17 cellular contexts compared by ENCODE assay signal in genomic region chr2:239002591-239002959, GRCh38.
A peak's percentile ranks its signal among the peaks of the same experiment; 100 is the strongest.
DNase-seq lines count a peak whose midpoint lies in the region; ATAC-seq, FAIRE-seq and TF ChIP-seq lines count a peak whose summit lies in the region.
"Had no signal": no experiment of that assay in that cellular context is flagged by ENCODE, and none has a peak within 500 bp of the region (broad histone marks: within the 10 kb centered on the region; RNA-seq: fewer than 3 reads in every experiment).

No MANE protein-coding gene starts in this region.

- H3K36me3 ChIP-seq in H7 (replicated peaks; ENCODE audit: control insufficient read depth, insufficient read depth, low read length) = no peaks in the 10 kb centered on the region
- no peaks in the 10 kb centered on the region for H3K36me3 ChIP-seq in brain microvascular endothelial cell (replicated peaks)
- H3K36me3 ChIP-seq in kidney (ENCODE audit: control insufficient read depth in 1 of 2, insufficient read depth in 2 of 2, low read length in 2 of 2) = no peaks in the 10 kb centered on the region
- H3K36me3 ChIP-seq in suprapubic skin = no peaks in the 10 kb centered on the region

- H3K9me3 ChIP-seq in kidney (ENCODE audit: control insufficient read depth in 1 of 2, low read length in 2 of 2) (peaks cover 0 to 3% of the 10 kb centered on the region in 2 donors), suprapubic skin (peaks cover 4% of the 10 kb centered on the region)

- TF ChIP-seq CTCF in brain microvascular endothelial cell (IDR thresholded peaks at IDR 0.05; ENCODE audit: low read depth, low read length, missing control alignments) (no peak), kidney (IDR thresholded peaks at IDR 0.05; ENCODE audit: borderline replicate concordance, extremely low read depth, insufficient read depth) (no peak), suprapubic skin (IDR thresholded peaks at IDR 0.05) (no peak)

- ATAC-seq in GM19467 (IDR thresholded peaks at IDR 0.05; ENCODE audit: unreplicated experiment) = no peak
- ATAC-seq in HG03108 (IDR thresholded peaks at IDR 0.05; ENCODE audit: unreplicated experiment) = no peak
- ATAC-seq: activated CD4-positive, CD25-positive, alpha-beta regulatory T cell treated with anti-CD3 and anti-CD28 coated beads, Interleukin-2, amount 50 U/mL, for 24 hours; natural killer cell; psoas muscle had no signal

- H3K27ac ChIP-seq in brain microvascular endothelial cell (no peak overlapping the region), kidney (ENCODE audit: low read depth in 2 of 2, low read length in 2 of 2) (no peak overlapping the region), suprapubic skin (peak overlapping the region; percentile 81)
- H3K27ac ChIP-seq: psoas muscle had no signal

- 44% methylated on average over 8 of the region's 8 CpGs for WGBS in suprapubic skin

- in situ Hi-C loops in brain microvascular endothelial cell (cut with HindIII; ENCODE audit: low pct_ligation_motif_present, low sequenced_read_pairs) = no loop called here

- H3K4me1 ChIP-seq in kidney (ENCODE audit: control insufficient read depth in 1 of 2, insufficient read depth in 1 of 2, low read depth in 1 of 2, low read length in 2 of 2) (peaks cover 0 to 4% of the 10 kb centered on the region in 2 donors), suprapubic skin (peaks cover 12% of the 10 kb centered on the region)
- H3K4me1 ChIP-seq: psoas muscle had no signal

- intact Hi-C loops in kidney (cut with DNase I) = no loop called here

- no peaks in the 10 kb centered on the region for H3K27me3 ChIP-seq in H7 (ENCODE audit: control insufficient read depth, insufficient read depth, low read length)
- peaks cover 2% of the 10 kb centered on the region for H3K27me3 ChIP-seq in brain microvascular endothelial cell (replicated peaks)
- H3K27me3 ChIP-seq in suprapubic skin = peaks cover 23% of the 10 kb centered on the region

- FAIRE-seq in kidney (lab: Jason Lieb, UNC) = no peak

- no peak overlapping the region for H3K4me3 ChIP-seq in H7 (ENCODE audit: insufficient read depth, low read depth, low read length)
- H3K4me3 ChIP-seq in brain microvascular endothelial cell (ENCODE audit: low read depth, low read length) = peak overlapping the region; percentile 43
- H3K4me3 ChIP-seq in kidney (ENCODE audit: low read length in 2 of 2) = no peak overlapping the region
- H3K4me3 ChIP-seq in suprapubic skin = peak overlapping the region; percentile 32
- H3K4me3 ChIP-seq: lung, psoas muscle had no signal

- DNase-seq in H7 = peak; percentile 35
- no peak for DNase-seq in brain microvascular endothelial cell
- DNase-seq in kidney = peak; percentile 57
- DNase-seq in suprapubic skin (ENCODE audit: low spot score in 2 of 2) = no peak
- DNase-seq in GM19238 (ENCODE audit: insufficient read length, low spot score) = no peak
- no peak for DNase-seq in activated effector memory CD4-positive, alpha-beta T cell treated with anti-CD3 and anti-CD28 coated beads, Interleukin-2, amount 50 U/mL, for 16 hours
- DNase-seq: activated gamma-delta T cell treated with Interleukin-2 at 50 U/mL for 16 hours; COR-L47; natural killer cell; NCI-H2081 treated with DMSO at 0.1 percent for 48 hours; NCI-H524; stimulated activated naive CD4-positive, alpha-beta T cell had no signal

- TF ChIP-seq POLR2A in suprapubic skin (IDR thresholded peaks at IDR 0.05) = no peak

- no peak overlapping the region for H3K9ac ChIP-seq in kidney (ENCODE audit: low read length in 2 of 2)

- TF ChIP-seq EP300 in suprapubic skin (IDR thresholded peaks at IDR 0.05) = no peak

Comparison
In these comparisons a context has a peak if more than half of its experiments do, and no peak if none do; other contexts are left out.
1. DNase-seq: peak in H7 (single experiment) and kidney (single experiment); none in brain microvascular endothelial cell (single experiment), suprapubic skin (0 of 2), GM19238 (single experiment) and activated effector memory CD4-positive, alpha-beta T cell treated with anti-CD3 and anti-CD28 coated beads, Interleukin-2, amount 50 U/mL, for 16 hours (single experiment).
2. H3K4me3 ChIP-seq: peak in brain microvascular endothelial cell (single experiment) and suprapubic skin (single experiment); none in H7 (single experiment) and kidney (0 of 2).